In the genomic region with DNA sequence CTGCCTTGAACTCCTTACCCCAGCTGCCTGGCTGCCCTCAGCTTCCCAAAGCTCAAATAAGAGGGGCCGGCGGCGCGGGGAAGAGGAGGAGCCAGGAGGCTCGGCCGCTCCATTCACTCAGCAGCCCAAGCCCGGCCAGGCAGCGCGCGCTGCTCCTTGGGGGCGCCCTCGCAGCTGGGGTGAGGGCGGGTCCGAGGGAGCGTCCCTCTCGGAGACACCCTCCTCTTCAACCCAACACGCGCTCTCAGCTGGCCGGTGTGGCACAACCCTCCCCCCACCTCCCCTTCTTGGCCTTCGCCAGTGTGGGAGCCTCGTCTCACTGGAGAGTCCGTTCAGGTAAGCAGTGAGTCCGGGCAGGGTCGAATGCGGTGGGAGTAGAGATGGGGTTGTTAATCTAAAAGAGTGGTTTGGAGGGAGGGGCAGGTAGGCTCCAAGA, we compare ENCODE assay signal across 9 cellular contexts. TPM values are rescaled to one million over a fixed set of nuclear protein-coding genes. Genes with fewer than 3 reads are reported as not detected.
DNase-seq lines count a peak whose midpoint lies in the region; ATAC-seq and TF ChIP-seq lines count a peak whose summit lies in the region.
"Had no signal": no experiment of that assay in that cellular context is flagged by ENCODE, and none has a peak within 500 bp of the region (broad histone marks: within the 10 kb centered on the region; RNA-seq: fewer than 3 reads in every experiment).

A gene (minus strand): TSS at position 29 of the 436 bp plus-strand sequence.

- peaks cover 32% of the 10 kb centered on the region for H3K4me1 Mint-ChIP-seq in osteocyte (ENCODE audit: unreplicated experiment)

- no TSS peak for BruUV-seq in OCI-LY7 (replicated peaks; lab: Mats Ljungman, UMichigan)

- H3K79me2 ChIP-seq in OCI-LY7 (ENCODE audit: insufficient read depth, low read depth, low read length) = no peaks in the 10 kb centered on the region
- H3K79me2 ChIP-seq in Karpas-422 (ENCODE audit: low read length) = no peaks in the 10 kb centered on the region

- peaks cover 90% of the 10 kb centered on the region for H3K27me3 Mint-ChIP-seq in osteocyte (ENCODE audit: unreplicated experiment)

- no peaks in the 10 kb centered on the region for H3K9me3 ChIP-seq in NT2/D1 (ENCODE audit: insufficient read depth, low read length)
- H3K9me3 ChIP-seq in OCI-LY7 (ENCODE audit: low read length) = no peaks in the 10 kb centered on the region
- no peaks in the 10 kb centered on the region for H3K9me3 ChIP-seq in Karpas-422 (ENCODE audit: low read length)

- H3K9me2 ChIP-seq in OCI-LY7 (ENCODE audit: insufficient read depth, low read length) = no peaks in the 10 kb centered on the region
- H3K9me2 ChIP-seq in Karpas-422 (replicated peaks; ENCODE audit: insufficient read depth, low read length) = no peaks in the 10 kb centered on the region

- no peak within 1 kb of the TSS for H2AFZ ChIP-seq in OCI-LY7 (ENCODE audit: low read length)
- no peak within 1 kb of the TSS for H2AFZ ChIP-seq in Karpas-422 (ENCODE audit: low read length)

- POLR2A ChIA-PET in OCI-LY7 (lab: Charles Lee) = no interaction called here

- H3K27ac ChIP-seq in OCI-LY7 (ENCODE audit: low read depth, low read length, poor library complexity, severe bottlenecking) (no peak within 1 kb of the TSS), Karpas-422 (ENCODE audit: low read length) (no peak within 1 kb of the TSS)

- intact Hi-C loops in OCI-LY7 (cut with micrococcal nuclease; ENCODE audit: unreplicated experiment) = no loop called here

- no peaks in the 10 kb centered on the region for H3K36me3 Mint-ChIP-seq in osteocyte (ENCODE audit: unreplicated experiment)

- H3K36me3 ChIP-seq in NT2/D1 (ENCODE audit: insufficient read depth, insufficient read length, low read length) = no peaks in the 10 kb centered on the region
- H3K36me3 ChIP-seq in OCI-LY7 (ENCODE audit: insufficient read depth, low read length) = no peaks in the 10 kb centered on the region
- no peaks in the 10 kb centered on the region for H3K36me3 ChIP-seq in Karpas-422 (ENCODE audit: insufficient read depth, low read length)

- H3K4me2 ChIP-seq in OCI-LY7 (ENCODE audit: low read length) = no peak within 1 kb of the TSS
- no peak within 1 kb of the TSS for H3K4me2 ChIP-seq in Karpas-422 (ENCODE audit: low read depth, low read length, poor library complexity, severe bottlenecking)

- no peaks in the 10 kb centered on the region for H3K9me3 Mint-ChIP-seq in osteocyte (ENCODE audit: unreplicated experiment)

- H3K27me3 ChIP-seq in NT2/D1 (ENCODE audit: insufficient read depth, insufficient read length) (peaks cover 98% of the 10 kb centered on the region), Karpas-422 (ENCODE audit: low read length) (no peaks in the 10 kb centered on the region)

- peak within 1 kb of the TSS; percentile 32 for H3K4me3 Mint-ChIP-seq in osteocyte (ENCODE audit: unreplicated experiment)

- no peaks in the 10 kb centered on the region for H4K20me1 ChIP-seq in OCI-LY7 (ENCODE audit: insufficient read depth, low read length)
- H4K20me1 ChIP-seq in Karpas-422 (ENCODE audit: insufficient read depth, low read depth, low read length) = no peaks in the 10 kb centered on the region

- no peak within 1 kb of the TSS for H3K27ac Mint-ChIP-seq in osteocyte (ENCODE audit: unreplicated experiment)

- H3K9ac ChIP-seq in NT2/D1 (ENCODE audit: insufficient read length, low read depth) (no peak within 1 kb of the TSS), Karpas-422 (ENCODE audit: low read length) (no peak within 1 kb of the TSS)

- H3K4me1 ChIP-seq in NT2/D1 (ENCODE audit: insufficient read depth, insufficient read length) (peaks cover 2% of the 10 kb centered on the region), OCI-LY7 (ENCODE audit: insufficient read depth, low read length, poor library complexity, severe bottlenecking) (no peaks in the 10 kb centered on the region), Karpas-422 (ENCODE audit: low read length) (no peaks in the 10 kb centered on the region)

- TF ChIP-seq CTCF in epithelial cell of proximal tubule (conservative IDR thresholded peaks at IDR 0.05; ENCODE audit: low read depth, low read length) (no peak), osteocyte (IDR thresholded peaks at IDR 0.05) (no peak), OCI-LY7 (conservative IDR thresholded peaks at IDR 0.05; ENCODE audit: low read length) (no peak)

- H3K4me3 ChIP-seq in NT2/D1 (ENCODE audit: insufficient read length, low read depth) (peak within 1 kb of the TSS; percentile 28), epithelial cell of proximal tubule (ENCODE audit: low read depth, low read length) (peak within 1 kb of the TSS; percentile 48), OCI-LY7 (ENCODE audit: low read depth, low read length, poor library complexity, severe bottlenecking) (no peak within 1 kb of the TSS), Karpas-422 (ENCODE audit: low read length) (no peak within 1 kb of the TSS)

- DNase-seq in GDM1 (lab: John Stamatoyannopoulos, UW) (peak; percentile 33), NT2/D1 (ENCODE audit: low read depth, low spot score) (no peak), epithelial cell of proximal tubule (ENCODE audit: low read depth) (no peak), osteocyte (ENCODE audit: extremely low spot score, unreplicated experiment) (no peak), DMS153 treated with DMSO at 0.1 percent for 48 hours (lab: John Stamatoyannopoulos, UW; ENCODE audit: unreplicated experiment) (no peak), OCI-LY7 (ENCODE audit: low spot score) (no peak), Karpas-422 (no peak)

- CTCF ChIA-PET in OCI-LY7 (lab: Charles Lee; ENCODE audit: unreplicated experiment) = no interaction called here

- no peak for ATAC-seq in HG02981 (IDR thresholded peaks at IDR 0.05; ENCODE audit: unreplicated experiment)

RNA-seq across cellular contexts. Expression of the gene that starts here (rescaled TPM):
- total RNA-seq in epithelial cell of proximal tubule (3.0 and 10.6 TPM in 2 replicates), osteocyte (not detected in 2 replicates), OCI-LY7 (2022) (not detected in 2 replicates)
- total RNA-seq in OCI-LY7 (2014; rRNA removed; shearing (Covaris generic)) = not detected in 2 replicates
- 0.52 and 0.69 TPM in 2 replicates for total RNA-seq in Karpas-422 (2014; rRNA removed; shearing (Covaris generic); ENCODE audit: low replicate concordance)
- total RNA-seq: lower leg skin had no signal

Comparison
In these comparisons a context has a peak if more than half of its experiments do, and no peak if none do; other contexts are left out.
1. H3K4me3 ChIP-seq: peak in NT2/D1 (single experiment) and epithelial cell of proximal tubule (single experiment); none in OCI-LY7 (single experiment) and Karpas-422 (single experiment).